Comparison of ENCODE assay signal across 9 cellular contexts in the genomic region with DNA sequence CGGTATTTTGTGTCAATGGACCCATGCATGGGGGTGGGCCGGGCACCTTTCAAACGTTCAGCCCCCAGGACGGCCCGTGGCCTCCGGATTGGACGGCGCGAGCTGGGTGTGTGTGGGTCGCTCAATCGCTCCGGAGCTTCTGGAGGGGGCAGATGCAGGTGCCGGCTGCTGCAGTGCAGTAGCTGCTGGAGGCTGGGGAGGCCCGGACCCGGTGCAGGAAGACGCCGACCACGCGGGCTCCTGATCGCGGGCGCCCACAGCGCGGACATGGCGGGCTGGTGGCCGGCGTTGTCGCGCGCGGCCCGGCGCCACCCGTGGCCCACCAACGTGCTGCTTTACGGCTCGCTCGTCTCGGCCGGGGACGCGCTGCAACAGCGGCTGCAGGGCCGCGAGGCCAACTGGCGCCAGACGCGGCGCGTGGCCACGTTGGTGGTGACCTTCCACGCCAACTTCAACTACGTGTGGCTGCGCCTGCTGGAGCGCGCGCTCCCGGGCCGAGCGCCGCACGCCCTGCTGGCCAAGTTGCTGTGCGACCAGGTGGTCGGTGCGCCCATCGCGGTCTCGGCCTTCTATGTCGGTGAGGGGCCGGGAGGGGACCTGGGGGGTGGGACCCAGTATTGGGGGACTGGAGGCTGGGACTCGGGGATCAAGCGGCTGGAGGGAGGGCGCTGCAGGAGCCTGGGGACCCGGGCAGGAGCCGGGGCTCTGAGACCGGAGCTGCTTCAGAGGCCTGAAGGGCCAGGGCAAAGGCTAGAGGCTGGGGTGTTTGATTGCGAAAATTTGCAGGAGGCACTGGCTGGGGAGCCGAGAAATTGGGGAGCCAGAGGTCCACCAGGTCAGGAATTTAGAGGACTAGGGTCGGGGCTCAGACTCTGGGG. TPM values are rescaled to one million over a fixed set of nuclear protein-coding genes. Genes with fewer than 3 reads are reported as not detected.
DNase-seq lines count a peak whose midpoint lies in the region; ATAC-seq and TF ChIP-seq lines count a peak whose summit lies in the region.
"Not testable (repeated sequence)": the region's sequence is repeated elsewhere in the genome, so short reads cannot be mapped to it uniquely, and the experiment has no call there.
"Had no signal": no experiment of that assay in that cellular context is flagged by ENCODE, and none has a peak within 500 bp of the region (broad histone marks: within the 10 kb centered on the region; RNA-seq: fewer than 3 reads in every experiment).

A gene (plus strand): TSS at position 124 of the 878 bp plus-strand sequence. CDS start 144 bp downstream, at position 268.

- not testable (repeated sequence) for H4K20me1 ChIP-seq in neural progenitor cell (ENCODE audit: low read depth)

- not testable (repeated sequence) for H3K9me3 ChIP-seq in BE2C; adrenal gland (replicated peaks in 1 of 3); esophagus (ENCODE audit: control insufficient read depth in 2 of 2, insufficient read depth in 1 of 2, low read depth in 1 of 2, low read length in 1 of 2); neural progenitor cell (ENCODE audit: low read depth)

- H3K9me3 Mint-ChIP-seq in neural progenitor cell; stimulated activated naive CD8-positive, alpha-beta T cell treated with anti-CD3 and anti-CD28 coated beads, Interleukin-15, amount 100 ng/mL, for 72 hours: not testable (repeated sequence)

- peak within 1 kb of the TSS in 2 of 5 donors; percentile 62 to 64 for H3K27ac ChIP-seq in adrenal gland
- H3K27ac ChIP-seq in esophagus (ENCODE audit: low read depth in 2 of 2, low read length in 1 of 2); neural progenitor cell: not testable (repeated sequence)

- H3K27me3 ChIP-seq in BE2C; adrenal gland; esophagus (ENCODE audit: control insufficient read depth in 1 of 2, insufficient read depth in 2 of 2, low read length in 2 of 2): not testable (repeated sequence)
- peaks cover 13% of the 10 kb centered on the region for H3K27me3 ChIP-seq in neural progenitor cell

- peak within 1 kb of the TSS; percentile 87 for H2AFZ ChIP-seq in neural progenitor cell (replicated peaks)

- peak within 1 kb of the TSS; percentile 70 for H3K4me2 ChIP-seq in neural progenitor cell

- ATAC-seq in stimulated activated naive CD8-positive, alpha-beta T cell treated with anti-CD3 and anti-CD28 coated beads, Interleukin-15, amount 100 ng/mL, for 72 hours, result peak; percentile 62

- H3K36me3 ChIP-seq in BE2C; adrenal gland (replicated peaks in 1 of 2); esophagus (ENCODE audit: control insufficient read depth in 2 of 2, insufficient read depth in 2 of 2, low read length in 1 of 2); neural progenitor cell: not testable (repeated sequence)

- peak; percentile 44 for DNase-seq in BE2C
- peak; percentile 86 for DNase-seq in HuH-7 (ENCODE audit: low spot score)
- peak; percentile 13 for DNase-seq in NCI-H526 treated with DMSO at 0.1 percent for 48 hours (lab: John Stamatoyannopoulos, UW)
- peak; percentile 51 to 75 (median 66) for DNase-seq in adrenal gland
- peak; percentile 66 for DNase-seq in islet precursor cell
- DNase-seq in neural progenitor cell (ENCODE audit: low spot score), result peak; percentile 26
- peak in 1 of 2 donors; percentile 3 for DNase-seq in stimulated activated naive CD8-positive, alpha-beta T cell treated with anti-CD3 and anti-CD28 coated beads, Interleukin-15, amount 100 ng/mL, for 72 hours

- TF ChIP-seq POLR2A in adrenal gland (IDR thresholded peaks at IDR 0.05), result peak in 1 of 2 donors; percentile 46

- not testable (repeated sequence) for H3K27ac Mint-ChIP-seq in neural progenitor cell; stimulated activated naive CD8-positive, alpha-beta T cell treated with anti-CD3 and anti-CD28 coated beads, Interleukin-15, amount 100 ng/mL, for 72 hours

- WGBS in adrenal gland, 4 donors, result 2 to 9% (median 4%) methylated on average over 18 to 79 of the region's 79 CpGs
- 3 to 5% methylated on average over 79 of the region's 79 CpGs for WGBS in esophagus, 2 donors

- not testable (repeated sequence) for H3K36me3 Mint-ChIP-seq in neural progenitor cell

- H3K4me1 Mint-ChIP-seq in neural progenitor cell; stimulated activated naive CD8-positive, alpha-beta T cell treated with anti-CD3 and anti-CD28 coated beads, Interleukin-15, amount 100 ng/mL, for 72 hours: not testable (repeated sequence)

- peak within 1 kb of the TSS; percentile 75 for H3K4me3 Mint-ChIP-seq in neural progenitor cell
- peak within 1 kb of the TSS; percentile 44 to 60 for H3K4me3 Mint-ChIP-seq in stimulated activated naive CD8-positive, alpha-beta T cell treated with anti-CD3 and anti-CD28 coated beads, Interleukin-15, amount 100 ng/mL, for 72 hours

- not testable (repeated sequence) for H3K9ac ChIP-seq in neural progenitor cell

- H3F3A ChIP-seq in neural progenitor cell (ENCODE audit: low read depth), result not testable (repeated sequence)

- intact Hi-C loops in adrenal gland (cut with DNase I), result not testable (repeated sequence)

- TF ChIP-seq CTCF in BE2C (IDR thresholded peaks at IDR 0.05; ENCODE audit: low read depth, low read length); adrenal gland (IDR thresholded peaks at IDR 0.05); neural progenitor cell (IDR thresholded peaks at IDR 0.05): not testable (repeated sequence)

- H3K79me2 ChIP-seq in neural progenitor cell (ENCODE audit: low read depth), result not testable (repeated sequence)

- not testable (repeated sequence) for H3K27me3 Mint-ChIP-seq in neural progenitor cell (ENCODE audit: insufficient read depth, low read depth)
- H3K27me3 Mint-ChIP-seq in stimulated activated naive CD8-positive, alpha-beta T cell treated with anti-CD3 and anti-CD28 coated beads, Interleukin-15, amount 100 ng/mL, for 72 hours, result peaks cover 43% of the 10 kb centered on the region

- H3K4me3 ChIP-seq in BE2C (ENCODE audit: low read depth, low read length) (peak within 1 kb of the TSS; percentile 41), adrenal gland (peak within 1 kb of the TSS in 3 of 4 donors; percentile 22 to 52 (median 45)), esophagus (ENCODE audit: low read depth in 1 of 2, low read length in 2 of 2) (peak within 1 kb of the TSS; percentile 35 to 53), neural progenitor cell (peak within 1 kb of the TSS; percentile 47)

- H3K4me1 ChIP-seq in BE2C; adrenal gland (replicated peaks in 1 of 2); esophagus (ENCODE audit: control insufficient read depth in 2 of 2, insufficient read depth in 2 of 2, low read length in 1 of 2); neural progenitor cell: not testable (repeated sequence)

RNA-seq across cellular contexts. Expression of the gene that starts here (rescaled TPM):
- 0.83 TPM for polyA plus RNA-seq in BE2C (2012; ENCODE audit: insufficient read depth, insufficient read length, low read depth)
- total RNA-seq in adrenal gland (10 to 100 TPM in 4 of 8 donors, 1 to 10 TPM in 4; 7.2 to 19.7 (median 11.9) TPM), neural progenitor cell (ENCODE audit: low replicate concordance) (0.30 and 0.87 TPM in 2 replicates)
- polyA plus RNA-seq in adrenal gland (1 to 10 TPM; 2.6 to 8.2 (median 5.5) TPM), esophagus (1 to 10 TPM; 1.0 TPM)
- total RNA-seq: activated CD4-positive, alpha-beta T cell treated with anti-CD3 and anti-CD28 coated beads, Interleukin-2, amount 10 ng/mL, durations not matched to agents 7 days and 5 days had no signal

Comparison
In these comparisons a context has a peak if more than half of its experiments do, and no peak if none do; other contexts are left out.
1. Peak in DNase-seq, H3K4me3 ChIP-seq and H3K4me2 ChIP-seq in neural progenitor cell; RNA of the gene not detected or under 1 TPM.